Comparison of ENCODE assay signal across 18 cellular contexts in the genomic region with DNA sequence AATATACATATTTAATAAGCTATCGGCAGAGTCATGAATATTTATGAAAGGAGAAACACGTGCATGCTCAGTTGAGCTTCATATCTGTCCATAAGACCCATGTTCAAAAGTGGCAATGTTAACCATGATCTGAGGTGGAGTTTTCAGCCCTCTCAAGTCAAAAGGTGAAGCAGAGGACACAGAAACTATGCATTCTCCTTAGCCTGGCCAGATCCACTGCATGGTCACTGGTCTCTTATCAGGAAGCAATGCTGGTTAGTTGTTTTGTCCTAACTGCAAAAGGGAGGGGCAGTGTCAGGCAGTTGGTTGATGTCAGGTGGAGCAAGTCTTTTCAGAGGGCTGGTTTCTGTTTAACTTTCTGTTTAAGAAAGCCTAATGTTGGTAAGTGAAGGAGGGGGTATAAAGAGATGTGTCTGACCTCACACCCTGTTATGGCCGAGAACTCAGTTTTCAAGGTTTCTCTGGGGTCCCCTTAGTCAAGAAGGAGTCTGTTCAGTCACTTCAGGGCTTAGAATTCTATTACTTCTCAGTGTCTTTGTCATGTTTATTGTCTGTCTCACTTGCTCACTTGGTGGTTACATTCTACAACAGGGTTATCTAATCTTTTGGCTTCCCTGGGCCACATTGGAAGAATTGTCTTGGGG. TPM values are rescaled to one million over a fixed set of nuclear protein-coding genes. Genes with fewer than 3 reads are reported as not detected.
DNase-seq lines count a peak whose midpoint lies in the region; ATAC-seq and TF ChIP-seq lines count a peak whose summit lies in the region.
"Had no signal": no experiment of that assay in that cellular context is flagged by ENCODE, and none has a peak within 500 bp of the region (broad histone marks: within the 10 kb centered on the region; RNA-seq: fewer than 3 reads in every experiment).

No MANE protein-coding gene starts in this region.

- H3K27ac Mint-ChIP-seq in activated CD8-positive, alpha-beta memory T cell treated with anti-CD3 and anti-CD28 coated beads, Interleukin-2, amount 10 ng/mL, durations not matched to agents 7 days and 5 days = peak overlapping the region; percentile 67
- H3K27ac Mint-ChIP-seq in effector memory CD8-positive, alpha-beta T cell = peak overlapping the region; percentile 41 to 62
- peak overlapping the region; percentile 68 for H3K27ac Mint-ChIP-seq in nephron progenitor cell
- no peak overlapping the region for H3K27ac Mint-ChIP-seq in CD4-positive, alpha-beta T cell

- no peak overlapping the region for H3K9ac ChIP-seq in Karpas-422 (ENCODE audit: low read length)

- H4K20me1 ChIP-seq in Karpas-422 (ENCODE audit: insufficient read depth, low read depth, low read length) = peaks cover 4% of the 10 kb centered on the region; the same call in 1 of the 2 replicates

- no peak overlapping the region for H3K4me2 ChIP-seq in Karpas-422 (ENCODE audit: low read depth, low read length, poor library complexity, severe bottlenecking)

- H3K36me3 Mint-ChIP-seq in activated CD8-positive, alpha-beta memory T cell treated with anti-CD3 and anti-CD28 coated beads, Interleukin-2, amount 10 ng/mL, durations not matched to agents 7 days and 5 days = peaks cover 15% of the 10 kb centered on the region
- H3K36me3 Mint-ChIP-seq in effector memory CD8-positive, alpha-beta T cell (ENCODE audit: insufficient read depth) = peaks cover 48% of the 10 kb centered on the region
- H3K36me3 Mint-ChIP-seq in nephron progenitor cell (ENCODE audit: low read depth) = peaks cover 50% of the 10 kb centered on the region
- peaks cover 46% of the 10 kb centered on the region for H3K36me3 Mint-ChIP-seq in CD4-positive, alpha-beta T cell (ENCODE audit: low read depth)

- peak; percentile 45 for ATAC-seq in activated CD8-positive, alpha-beta memory T cell treated with anti-CD3 and anti-CD28 coated beads, Interleukin-2, amount 10 ng/mL, durations not matched to agents 7 days and 5 days
- ATAC-seq in effector memory CD8-positive, alpha-beta T cell (replicated peaks) = no peak
- ATAC-seq in GM18870 (IDR thresholded peaks at IDR 0.05; ENCODE audit: unreplicated experiment) (no peak), HG03175 (IDR thresholded peaks at IDR 0.05; ENCODE audit: unreplicated experiment) (no peak)
- no peak for ATAC-seq in CD4-positive, alpha-beta T cell (ENCODE audit: poor library complexity)
- ATAC-seq: Panc1 had no signal

- no peak overlapping the region for H3K4me3 Mint-ChIP-seq in activated CD8-positive, alpha-beta memory T cell treated with anti-CD3 and anti-CD28 coated beads, Interleukin-2, amount 10 ng/mL, durations not matched to agents 7 days and 5 days
- H3K4me3 Mint-ChIP-seq in effector memory CD8-positive, alpha-beta T cell = no peak overlapping the region
- H3K4me3 Mint-ChIP-seq in nephron progenitor cell = no peak overlapping the region
- H3K4me3 Mint-ChIP-seq in CD4-positive, alpha-beta T cell = no peak overlapping the region

- no peak for TF ChIP-seq CTCF in nephron progenitor cell (IDR thresholded peaks at IDR 0.05)
- no peak for TF ChIP-seq CTCF in CD4-positive, alpha-beta T cell (IDR thresholded peaks at IDR 0.05)

- no peaks in the 10 kb centered on the region for H3K9me3 ChIP-seq in Karpas-422 (ENCODE audit: low read length)
- no peaks in the 10 kb centered on the region for H3K9me3 ChIP-seq in CD4-positive, alpha-beta T cell (ENCODE audit: control insufficient read depth, low read length)
- H3K9me3 ChIP-seq: ovary, vagina had no signal

- POLR2A ChIA-PET in CD4-positive, alpha-beta T cell (lab: Charles Lee) = no interaction called here

- H3K79me2 ChIP-seq in Karpas-422 (ENCODE audit: low read length) = peaks cover 59% of the 10 kb centered on the region

- intact Hi-C loops in CD4-positive, alpha-beta T cell (cut with DNase I, micrococcal nuclease) = no loop called here

- DNase-seq in activated CD8-positive, alpha-beta memory T cell treated with anti-CD3 and anti-CD28 coated beads, Interleukin-2, amount 10 ng/mL, durations not matched to agents 7 days and 5 days = no peak
- no peak for DNase-seq in activated CD8-positive, alpha-beta memory T cell treated with anti-CD3 and anti-CD28 coated beads, Interleukin-2, amount 50 U/mL, for 48 hours
- DNase-seq in Karpas-422 (peak; percentile 35), nephron progenitor cell (no peak)
- DNase-seq in effector memory CD8-positive, alpha-beta T cell = no peak
- no peak for DNase-seq in CD4-positive, alpha-beta T cell
- DNase-seq: brain microvascular endothelial cell; hippocampal formation; NCI-H226; ovary; stimulated activated CD4-positive, alpha-beta T cell treated with anti-CD3 and anti-CD28 coated beads, Interleukin-15, amount 100 ng/mL, for 24 hours; T-helper 9 cell had no signal

- no peak overlapping the region for H3K4me3 ChIP-seq in Karpas-422 (ENCODE audit: low read length)
- H3K4me3 ChIP-seq: lung, ovary, vagina had no signal

- H3K4me1 ChIP-seq in Karpas-422 (ENCODE audit: low read length) = peaks cover 7% of the 10 kb centered on the region

- no peaks in the 10 kb centered on the region for H3K9me2 ChIP-seq in Karpas-422 (replicated peaks; ENCODE audit: insufficient read depth, low read length)

- no peak overlapping the region for H3K27ac ChIP-seq in Karpas-422 (ENCODE audit: low read length)
- H3K27ac ChIP-seq in CD4-positive, alpha-beta T cell (ENCODE audit: low read depth, low read length) = no peak overlapping the region
- H3K27ac ChIP-seq: brain microvascular endothelial cell, ovary, vagina had no signal

- no peaks in the 10 kb centered on the region for H3K27me3 ChIP-seq in Karpas-422 (ENCODE audit: low read length)
- H3K27me3 ChIP-seq in CD4-positive, alpha-beta T cell (ENCODE audit: control insufficient read depth, insufficient read depth, low read length) = no peaks in the 10 kb centered on the region
- H3K27me3 ChIP-seq: brain microvascular endothelial cell, ovary, vagina had no signal

- peaks cover 4% of the 10 kb centered on the region; the same call in 1 of the 2 replicates for H3K36me3 ChIP-seq in Karpas-422 (ENCODE audit: insufficient read depth, low read length)
- H3K36me3 ChIP-seq: ovary had no signal

- H3K27me3 Mint-ChIP-seq in activated CD8-positive, alpha-beta memory T cell treated with anti-CD3 and anti-CD28 coated beads, Interleukin-2, amount 10 ng/mL, durations not matched to agents 7 days and 5 days = no peaks in the 10 kb centered on the region
- no peaks in the 10 kb centered on the region for H3K27me3 Mint-ChIP-seq in effector memory CD8-positive, alpha-beta T cell
- no peaks in the 10 kb centered on the region for H3K27me3 Mint-ChIP-seq in nephron progenitor cell (ENCODE audit: low read depth, poor library complexity)
- H3K27me3 Mint-ChIP-seq in CD4-positive, alpha-beta T cell = no peaks in the 10 kb centered on the region

- no peaks in the 10 kb centered on the region for H3K9me3 Mint-ChIP-seq in activated CD8-positive, alpha-beta memory T cell treated with anti-CD3 and anti-CD28 coated beads, Interleukin-2, amount 10 ng/mL, durations not matched to agents 7 days and 5 days (ENCODE audit: low read depth)
- no peaks in the 10 kb centered on the region for H3K9me3 Mint-ChIP-seq in effector memory CD8-positive, alpha-beta T cell
- H3K9me3 Mint-ChIP-seq in nephron progenitor cell = no peaks in the 10 kb centered on the region
- H3K9me3 Mint-ChIP-seq in CD4-positive, alpha-beta T cell = no peaks in the 10 kb centered on the region

- CTCF ChIA-PET in activated CD8-positive, alpha-beta memory T cell treated with anti-CD3 and anti-CD28 coated beads, Interleukin-2, amount 10 ng/mL, durations not matched to agents 7 days and 5 days (lab: Charles Lee) = interaction anchor here (2.6 kb wide), 1 partner anchor 13 kb away, joined by 11 read pairs; no protein-coding TSS in a partner anchor
- CTCF ChIA-PET in CD4-positive, alpha-beta T cell (lab: Charles Lee) = interaction anchor here (1.1 kb wide), 1 partner anchor 64 kb away, joined by 4 read pairs; no protein-coding TSS in a partner anchor

- H3K4me1 Mint-ChIP-seq in activated CD8-positive, alpha-beta memory T cell treated with anti-CD3 and anti-CD28 coated beads, Interleukin-2, amount 10 ng/mL, durations not matched to agents 7 days and 5 days = peaks cover 21% of the 10 kb centered on the region
- peaks cover 0 to 14% of the 10 kb centered on the region in 2 donors for H3K4me1 Mint-ChIP-seq in effector memory CD8-positive, alpha-beta T cell (ENCODE audit: low read depth in 2 of 2)
- peaks cover 3% of the 10 kb centered on the region for H3K4me1 Mint-ChIP-seq in nephron progenitor cell
- peaks cover 2% of the 10 kb centered on the region for H3K4me1 Mint-ChIP-seq in CD4-positive, alpha-beta T cell (ENCODE audit: low read depth)

- H2AFZ ChIP-seq in Karpas-422 (ENCODE audit: low read length) = no peak overlapping the region

RNA-seq across cellular contexts. Expression of a gene that starts 5.5 kb away (rescaled TPM):
- 100 to 1,000 TPM; 114 to 145 TPM for total RNA-seq in activated CD8-positive, alpha-beta memory T cell treated with anti-CD3 and anti-CD28 coated beads, Interleukin-2, amount 10 ng/mL, durations not matched to agents 7 days and 5 days
- total RNA-seq in Karpas-422 (2014; rRNA removed; shearing (Covaris generic); ENCODE audit: low replicate concordance) = 112 and 172 TPM in 2 replicates
- total RNA-seq in CD4-positive, alpha-beta T cell = 10 to 100 TPM; 48.0 to 48.5 TPM

RNA-seq across cellular contexts. Expression of a gene that starts 15.8 kb away (rescaled TPM):
- not detected for total RNA-seq in activated CD8-positive, alpha-beta memory T cell treated with anti-CD3 and anti-CD28 coated beads, Interleukin-2, amount 10 ng/mL, durations not matched to agents 7 days and 5 days
- total RNA-seq in Karpas-422 (2014; rRNA removed; shearing (Covaris generic); ENCODE audit: low replicate concordance) = not detected in 2 replicates
- not detected for total RNA-seq in CD4-positive, alpha-beta T cell
- total RNA-seq: HT-29, lung, ovary, vagina had no signal

RNA-seq across cellular contexts. Expression of a gene that starts 23.4 kb away (rescaled TPM):
- total RNA-seq in activated CD8-positive, alpha-beta memory T cell treated with anti-CD3 and anti-CD28 coated beads, Interleukin-2, amount 10 ng/mL, durations not matched to agents 7 days and 5 days = 10 to 100 TPM; 58.2 to 77.4 TPM
- 53.3 and 91.2 TPM in 2 replicates for total RNA-seq in Karpas-422 (2014; rRNA removed; shearing (Covaris generic); ENCODE audit: low replicate concordance)
- 10 to 100 TPM; 30.0 to 30.5 TPM for total RNA-seq in CD4-positive, alpha-beta T cell

RNA-seq across cellular contexts. Expression of a gene that starts 23.8 kb away (rescaled TPM):
- total RNA-seq in activated CD8-positive, alpha-beta memory T cell treated with anti-CD3 and anti-CD28 coated beads, Interleukin-2, amount 10 ng/mL, durations not matched to agents 7 days and 5 days = 10 to 100 TPM; 11.7 to 14.9 TPM
- 12.5 and 12.8 TPM in 2 replicates for total RNA-seq in Karpas-422 (2014; rRNA removed; shearing (Covaris generic); ENCODE audit: low replicate concordance)
- total RNA-seq in CD4-positive, alpha-beta T cell = 10 to 100 TPM; 13.7 to 14.9 TPM

RNA-seq across cellular contexts. Expression of a gene that starts 25.8 kb away (rescaled TPM):
- 1 to 10 TPM; 5.0 to 7.7 TPM for total RNA-seq in activated CD8-positive, alpha-beta memory T cell treated with anti-CD3 and anti-CD28 coated beads, Interleukin-2, amount 10 ng/mL, durations not matched to agents 7 days and 5 days
- 5.7 and 6.0 TPM in 2 replicates for total RNA-seq in Karpas-422 (2014; rRNA removed; shearing (Covaris generic); ENCODE audit: low replicate concordance)
- total RNA-seq in CD4-positive, alpha-beta T cell = 10 to 100 TPM; 12.4 to 12.5 TPM
